17 cellular contexts compared by ENCODE assay signal in genomic region chr7:55441668-55442305, GRCh38.
DNase-seq lines count a peak whose midpoint lies in the region; ATAC-seq, FAIRE-seq and TF ChIP-seq lines count a peak whose summit lies in the region.
"Had no signal": no experiment of that assay in that cellular context is flagged by ENCODE, and none has a peak within 500 bp of the region (broad histone marks: within the 10 kb centered on the region; RNA-seq: fewer than 3 reads in every experiment).

No MANE protein-coding gene starts in this region.

- H3K36me3 Mint-ChIP-seq in T-helper 17 cell (ENCODE audit: low read depth), result peaks cover 2% of the 10 kb centered on the region

- no peak overlapping the region for H3K4me3 ChIP-seq in foreskin fibroblast (ENCODE audit: low read depth in 1 of 2, low read length in 2 of 2)
- H3K4me3 ChIP-seq: BLaER1 treated with 17β-estradiol and CSF1 and Interleukin-3, amounts not matched to agents 10 nM and 100 nM; heart left ventricle; left ventricle myocardium inferior; vagina had no signal

- peak overlapping the region; percentile 89 for H3K27ac Mint-ChIP-seq in T-helper 17 cell
- H3K27ac Mint-ChIP-seq: activated naive CD4-positive, alpha-beta T cell treated with anti-CD3 and anti-CD28 coated beads, Interleukin-2, amount 50 U/mL, for 72 hours had no signal

- H3K27me3 Mint-ChIP-seq in T-helper 17 cell, result no peaks in the 10 kb centered on the region

- no peak for TF ChIP-seq CTCF in foreskin fibroblast (IDR thresholded peaks at IDR 0.05; ENCODE audit: low read depth, low read length)

- no peaks in the 10 kb centered on the region for H3K9me3 ChIP-seq in T-helper 17 cell (ENCODE audit: control insufficient read depth, low read length, poor library complexity, severe bottlenecking)
- H3K9me3 ChIP-seq: left ventricle myocardium inferior, neutrophil, vagina had no signal

- peaks cover 37% of the 10 kb centered on the region for H3K4me1 Mint-ChIP-seq in T-helper 17 cell

- H3K4me3 Mint-ChIP-seq in T-helper 17 cell, result no peak overlapping the region

- ATAC-seq in T-helper 17 cell (no peak), GM21786 (IDR thresholded peaks at IDR 0.05; ENCODE audit: unreplicated experiment) (no peak), HG03175 (IDR thresholded peaks at IDR 0.05; ENCODE audit: unreplicated experiment) (no peak)
- ATAC-seq: activated naive CD4-positive, alpha-beta T cell treated with anti-CD3 and anti-CD28 coated beads, Interleukin-2, amount 50 U/mL, for 72 hours; Panc1 had no signal

- no peak for FAIRE-seq in HTR-8/SVneo (lab: Jason Lieb, UNC)

- DNase-seq in A172 (ENCODE audit: low spot score), result peak; percentile 64
- DNase-seq in EL, result peak; percentile 83
- DNase-seq in T-helper 17 cell, result no peak
- peak; percentile 81 to 91 for DNase-seq in foreskin fibroblast
- no peak for DNase-seq in HTR-8/SVneo (ENCODE audit: insufficient read length, low spot score)
- no peak for DNase-seq in activated T-cell treated with anti-CD3 and anti-CD28 coated beads, Interleukin-2, amount 50 U/mL, for 1 hour
- DNase-seq: GF-D8, heart left ventricle, left ventricle myocardium inferior, NCI-H446 treated with DMSO at 0.1 percent for 48 hours had no signal

Comparison
In these comparisons a context has a peak if more than half of its experiments do, and no peak if none do; other contexts are left out.
1. DNase-seq: peak in A172 (single experiment), EL (single experiment) and foreskin fibroblast (2 of 2); none in T-helper 17 cell (0 of 3), HTR-8/SVneo (single experiment) and activated T-cell treated with anti-CD3 and anti-CD28 coated beads, Interleukin-2, amount 50 U/mL, for 1 hour (single experiment).